In genomic region chr20:59864726-59865125, GRCh38 we compare ENCODE assay signal across 27 cellular contexts.
"Had no signal": no experiment of that assay in that cellular context is flagged by ENCODE, and none has a peak within 500 bp of the region (broad histone marks: within the 10 kb centered on the region; RNA-seq: fewer than 3 reads in every experiment).

No MANE protein-coding gene starts in this region.

- H3K27me3 ChIP-seq: brain microvascular endothelial cell, esophagus squamous epithelium, heart left ventricle had no signal

- H3K9me3 Mint-ChIP-seq: activated CD8-positive, alpha-beta T cell treated with anti-CD3 and anti-CD28 coated beads for 36 hours; activated T-cell treated with anti-CD3 and anti-CD28 coated beads, Interleukin-2, amount 50 U/mL, for 4 hours; activated T-helper 17 cell treated with anti-CD3 and anti-CD28 coated beads, Interleukin-2, amount 50 U/mL, for 72 hours had no signal

- H3K27ac ChIP-seq: brain microvascular endothelial cell, epithelial cell of prostate, esophagus squamous epithelium, heart left ventricle had no signal

- H3K4me3 Mint-ChIP-seq: activated CD8-positive, alpha-beta T cell treated with anti-CD3 and anti-CD28 coated beads for 36 hours; activated naive CD8-positive, alpha-beta T cell; activated T-cell treated with anti-CD3 and anti-CD28 coated beads, Interleukin-2, amount 50 U/mL, for 4 hours; activated T-helper 17 cell treated with anti-CD3 and anti-CD28 coated beads, Interleukin-2, amount 50 U/mL, for 72 hours had no signal

- H3K4me3 ChIP-seq: esophagus squamous epithelium, heart left ventricle had no signal

- H3K27ac Mint-ChIP-seq: activated CD8-positive, alpha-beta T cell treated with anti-CD3 and anti-CD28 coated beads for 36 hours; activated naive CD8-positive, alpha-beta T cell; activated T-helper 17 cell treated with anti-CD3 and anti-CD28 coated beads, Interleukin-2, amount 50 U/mL, for 72 hours had no signal

- DNase-seq: activated CD4-positive, alpha-beta T cell treated with anti-CD3 and anti-CD28 coated beads for 48 hours; activated CD4-positive, alpha-beta T cell treated with anti-CD3 and anti-CD28 coated beads, Interleukin-2, amount 50 U/mL, for 1 hour; activated CD4-positive, alpha-beta T cell treated with anti-CD3 and anti-CD28 coated beads, Interleukin-2, amount 50 U/mL, for 48 hours; activated CD4-positive, CD25-positive, alpha-beta regulatory T cell; activated CD4-positive, CD25-positive, alpha-beta regulatory T cell treated with anti-CD3 and anti-CD28 coated beads, Interleukin-2, amount 50 U/mL, for 72 hours; activated CD8-positive, alpha-beta memory T cell treated with anti-CD3 and anti-CD28 coated beads for 24 hours; activated CD8-positive, alpha-beta T cell treated with anti-CD3 and anti-CD28 coated beads for 36 hours; activated effector memory CD4-positive, alpha-beta T cell treated with Interleukin-2 at 50 U/mL for 16 hours; activated gamma-delta T cell treated with Interleukin-2 at 50 U/mL for 16 hours; activated naive CD4-positive, alpha-beta T cell treated with anti-CD3 and anti-CD28 coated beads, Interleukin-2, amount 50 U/mL, for 16 hours; activated naive CD4-positive, alpha-beta T cell treated with Interleukin-2 at 50 U/mL for 16 hours; activated T-cell treated with anti-CD3 and anti-CD28 coated beads, Interleukin-2, amount 50 U/mL, for 4 hours; amniotic stem cell; anterior cingulate cortex; brain microvascular endothelial cell; caudate nucleus; cortex of kidney; dermis blood vessel endothelial cell; effector CD4-positive, alpha-beta T cell; esophagus squamous epithelium; foreskin fibroblast; glutamatergic neuron; heart left ventricle; T-helper 2 cell had no signal

- H3K9me3 ChIP-seq: esophagus squamous epithelium, heart left ventricle had no signal

- H3K4me1 ChIP-seq: esophagus squamous epithelium, heart left ventricle had no signal

- H3K36me3 ChIP-seq: brain microvascular endothelial cell, esophagus squamous epithelium, heart left ventricle had no signal

- H3K27me3 Mint-ChIP-seq: activated CD8-positive, alpha-beta T cell treated with anti-CD3 and anti-CD28 coated beads for 36 hours; activated naive CD8-positive, alpha-beta T cell; activated T-helper 17 cell treated with anti-CD3 and anti-CD28 coated beads, Interleukin-2, amount 50 U/mL, for 72 hours had no signal

- H3K4me1 Mint-ChIP-seq: activated T-helper 17 cell treated with anti-CD3 and anti-CD28 coated beads, Interleukin-2, amount 50 U/mL, for 72 hours had no signal

- ATAC-seq: activated CD8-positive, alpha-beta T cell treated with anti-CD3 and anti-CD28 coated beads for 36 hours; activated T-cell treated with anti-CD3 and anti-CD28 coated beads, Interleukin-2, amount 50 U/mL, for 4 hours; activated T-helper 17 cell treated with anti-CD3 and anti-CD28 coated beads, Interleukin-2, amount 50 U/mL, for 72 hours; heart left ventricle had no signal
